In the genomic region with DNA sequence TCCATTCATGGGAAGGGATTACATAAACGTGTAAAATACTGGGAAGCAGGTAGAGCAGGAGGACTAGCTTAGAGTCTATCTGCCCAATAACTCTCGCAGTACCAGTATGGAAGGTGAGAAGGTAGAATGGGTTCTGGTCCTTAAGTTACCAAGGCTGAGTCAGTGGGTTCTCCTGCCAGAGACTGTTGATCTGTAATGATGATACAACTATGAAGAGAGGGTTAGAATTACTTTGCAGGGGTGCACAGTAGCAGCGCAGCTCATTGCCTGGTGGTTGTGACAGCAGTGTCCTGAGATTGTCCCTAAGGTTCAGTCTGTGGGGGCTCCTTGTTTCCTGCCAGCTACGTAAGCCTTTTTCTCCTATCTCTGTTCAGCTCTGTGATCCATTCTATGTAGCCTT, we compare ENCODE assay signal across 1 cellular context.
TF ChIP-seq lines count a peak whose summit lies in the region.

No MANE protein-coding gene starts in this region.

TF ChIP-seq in HEK293, 187 proteins besides CTCF, POLR2A, EP300 and RAD21:
- TF ChIP-seq, protein P1, sequence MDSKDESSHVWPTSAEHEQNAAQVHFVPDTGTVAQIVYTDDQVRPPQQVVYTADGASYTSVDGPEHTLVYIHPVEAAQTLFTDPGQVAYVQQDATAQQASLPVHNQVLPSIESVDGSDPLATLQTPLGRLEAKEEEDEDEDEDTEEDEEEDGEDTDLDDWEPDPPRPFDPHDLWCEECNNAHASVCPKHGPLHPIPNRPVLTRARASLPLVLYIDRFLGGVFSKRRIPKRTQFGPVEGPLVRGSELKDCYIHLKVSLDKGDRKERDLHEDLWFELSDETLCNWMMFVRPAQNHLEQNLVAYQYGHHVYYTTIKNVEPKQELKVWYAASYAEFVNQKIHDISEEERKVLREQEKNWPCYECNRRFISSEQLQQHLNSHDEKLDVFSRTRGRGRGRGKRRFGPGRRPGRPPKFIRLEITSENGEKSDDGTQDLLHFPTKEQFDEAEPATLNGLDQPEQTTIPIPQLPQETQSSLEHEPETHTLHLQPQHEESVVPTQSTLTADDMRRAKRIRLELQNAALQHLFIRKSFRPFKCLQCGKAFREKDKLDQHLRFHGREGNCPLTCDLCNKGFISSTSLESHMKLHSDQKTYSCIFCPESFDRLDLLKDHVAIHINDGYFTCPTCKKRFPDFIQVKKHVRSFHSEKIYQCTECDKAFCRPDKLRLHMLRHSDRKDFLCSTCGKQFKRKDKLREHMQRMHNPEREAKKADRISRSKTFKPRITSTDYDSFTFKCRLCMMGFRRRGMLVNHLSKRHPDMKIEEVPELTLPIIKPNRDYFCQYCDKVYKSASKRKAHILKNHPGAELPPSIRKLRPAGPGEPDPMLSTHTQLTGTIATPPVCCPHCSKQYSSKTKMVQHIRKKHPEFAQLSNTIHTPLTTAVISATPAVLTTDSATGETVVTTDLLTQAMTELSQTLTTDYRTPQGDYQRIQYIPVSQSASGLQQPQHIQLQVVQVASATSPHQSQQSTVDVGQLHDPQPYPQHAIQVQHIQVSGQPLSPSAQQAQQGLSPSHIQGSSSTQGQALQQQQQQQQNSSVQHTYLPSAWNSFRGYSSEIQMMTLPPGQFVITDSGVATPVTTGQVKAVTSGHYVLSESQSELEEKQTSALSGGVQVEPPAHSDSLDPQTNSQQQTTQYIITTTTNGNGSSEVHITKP (tag by site-specific recombination; IDR thresholded peaks at IDR 0.05) = 0 out of 2 replicates have a peak, but pooled peaks have one; percentile 31
- no peak for TF ChIP-seq KLF7 (tag by site-specific recombination; IDR thresholded peaks at IDR 0.05; ENCODE audit: borderline replicate concordance)
